In genomic region chr6:31272431-31272830, GRCh38 we compare ENCODE assay signal across 8 cellular contexts. TPM values are rescaled to one million over a fixed set of nuclear protein-coding genes. Genes with fewer than 3 reads are reported as not detected.
DNase-seq lines count a peak whose midpoint lies in the region; ATAC-seq and TF ChIP-seq lines count a peak whose summit lies in the region.

No MANE protein-coding gene starts in this region.

- H3K4me1 ChIP-seq in HCT116 (ENCODE audit: control insufficient read depth in 1 of 2, insufficient read depth in 2 of 2, low read length in 2 of 2) = peaks cover 6 to 15% of the 10 kb centered on the region in 2 experiments; a peak in 2 of 4 replicates
- no peaks in the 10 kb centered on the region for H3K4me1 ChIP-seq in iPS-15b (ENCODE audit: control insufficient read depth, insufficient read depth, low read length)
- H3K4me1 ChIP-seq in spleen = peaks cover 9 to 45% (median 38%) of the 10 kb centered on the region in 6 donors

- POLR2A ChIA-PET in BJ (lab: Charles Lee) = no interaction called here
- POLR2A ChIA-PET in HCT116 (lab: Charles Lee) = interaction anchor here (0.8 to 1.6 kb wide), 3 partner anchors 26 to 75 kb away, joined by 3 to 4 read pairs (median 4); no protein-coding TSS in a partner anchor
- POLR2A ChIA-PET in HEK293T (lab: Yijun Ruan, JAX) = interaction anchor here (0.8 to 1.3 kb wide), 3 partner anchors 26 to 94 kb away, joined by 3 to 4 read pairs (median 4); no protein-coding TSS in a partner anchor

- peak overlapping the region; percentile 97 for H3K4me2 ChIP-seq in HCT116 (ENCODE audit: low read length)

- no peaks in the 10 kb centered on the region for H3K9me2 ChIP-seq in HCT116 (ENCODE audit: insufficient read depth)

- TF ChIP-seq POLR2A in HCT116 (IDR thresholded peaks at IDR 0.05; ENCODE audit: borderline replicate concordance, extremely low read depth, insufficient read depth, insufficient read length) (no peak), spleen (IDR thresholded peaks at IDR 0.05) (no peak)

- H3K9me3 ChIP-seq in HCT116 (ENCODE audit: control insufficient read depth in 1 of 2, insufficient read depth in 1 of 2, low read depth in 1 of 2, low read length in 2 of 2) (no peaks in the 10 kb centered on the region), iPS-15b (ENCODE audit: control insufficient read depth, insufficient read depth, low read length) (no peaks in the 10 kb centered on the region), spleen (no peaks in the 10 kb centered on the region)

- BruUV-seq in HCT116 (replicated peaks; lab: Mats Ljungman, UMichigan) = TSS peak; percentile 86

- H3K4me3 Mint-ChIP-seq in activated naive CD8-positive, alpha-beta T cell = peak overlapping the region; percentile 95

- DNase-seq in BJ (ENCODE audit: low read depth) (no peak), HCT116 (ENCODE audit: low read depth, low spot score) (no peak), spleen (no peak), NCI-H2107 (lab: John Stamatoyannopoulos, UW) (no peak), HEK293T (ENCODE audit: extremely low spot score) (no peak)

- RAD21 ChIA-PET in HCT116 (lab: Charles Lee; ENCODE audit: low non-redundant PET in 1 of 2, low total read pairs in 2 of 2, uncharacterized antibody in 2 of 2, unreplicated experiment in 2 of 2) = no interaction called here

- no peaks in the 10 kb centered on the region for H4K20me1 ChIP-seq in HCT116 (ENCODE audit: insufficient read depth)

- H3K9me3 Mint-ChIP-seq in activated naive CD8-positive, alpha-beta T cell (ENCODE audit: low read depth) = no peaks in the 10 kb centered on the region

- peak overlapping the region; percentile 98 for H3K27ac Mint-ChIP-seq in activated naive CD8-positive, alpha-beta T cell

- WGBS in spleen, 5 donors = 3 to 15% (median 7%) methylated on average over 4 of the region's 4 CpGs

- TF ChIP-seq CTCF in BJ (IDR thresholded peaks at IDR 0.05; ENCODE audit: insufficient read depth, low read depth, low read length) (no peak), HCT116 (IDR thresholded peaks at IDR 0.05 in 2 of 3, conservative IDR thresholded peaks at IDR 0.05 in 1 of 3; ENCODE audit: borderline replicate concordance in 1 of 3, insufficient read depth in 1 of 3, low read depth in 2 of 3, low read length in 2 of 3) (no peak), spleen (IDR thresholded peaks at IDR 0.05 in 8 of 11, conservative IDR thresholded peaks at IDR 0.05 in 3 of 11) (no peak)

- peaks cover 10% of the 10 kb centered on the region for H3K27me3 ChIP-seq in BJ (ENCODE audit: control insufficient read depth, insufficient read depth, low read length)
- H3K27me3 ChIP-seq in HCT116 (ENCODE audit: insufficient read depth, low read length) = peaks cover 6% of the 10 kb centered on the region; the same call in 1 of the 2 replicates
- peaks cover 40% of the 10 kb centered on the region for H3K27me3 ChIP-seq in iPS-15b (ENCODE audit: control insufficient read depth, insufficient read depth, low read length)
- H3K27me3 ChIP-seq in spleen (replicated peaks in 1 of 7) = no peaks in the 10 kb centered on the region

- H2AFZ ChIP-seq in HCT116 (ENCODE audit: low read depth, low read length, poor library complexity, severe bottlenecking) = peak overlapping the region; percentile 88

- TF ChIP-seq RAD21 in HCT116 (IDR thresholded peaks at IDR 0.05; ENCODE audit: low read depth) = no peak

- ATAC-seq in HCT116 (0 out of 2 replicates have a peak, but pooled peaks have one; percentile 1), HG02588 (IDR thresholded peaks at IDR 0.05; ENCODE audit: unreplicated experiment) (no peak)

- H3K79me2 ChIP-seq in HCT116 (ENCODE audit: insufficient read depth, low read length) = peaks cover 8% of the 10 kb centered on the region; the same call in 1 of the 2 replicates

- H3K36me3 ChIP-seq in BJ (ENCODE audit: control insufficient read depth, insufficient read depth, low read length) (peaks cover 18% of the 10 kb centered on the region), HCT116 (ENCODE audit: control insufficient read depth in 1 of 2, insufficient read depth in 2 of 2, low read length in 2 of 2) (peaks cover 9 to 20% of the 10 kb centered on the region in 2 experiments), iPS-15b (ENCODE audit: control insufficient read depth, insufficient read depth, low read length) (peaks cover 15% of the 10 kb centered on the region), spleen (peaks cover 0 to 36% (median 31%) of the 10 kb centered on the region in 6 donors)

- no peaks in the 10 kb centered on the region for H3K27me3 Mint-ChIP-seq in activated naive CD8-positive, alpha-beta T cell

- intact Hi-C loops in HCT116 (cut with micrococcal nuclease) (loop anchor here (5.0 kb wide), 1 partner anchor 95 kb away; no protein-coding TSS in a partner anchor), spleen (cut with DNase I; ENCODE audit: low total_unique reads) (loop anchor here (5.0 kb wide), 1 partner anchor 80 kb away; no protein-coding TSS in a partner anchor)

- CTCF ChIA-PET in BJ (lab: Yijun Ruan, JAX) = no interaction called here
- CTCF ChIA-PET in HCT116 (lab: Charles Lee) = interaction anchor here (1.3 kb wide), 1 partner anchor 94 kb away, joined by 4 read pairs; no protein-coding TSS in a partner anchor
- CTCF ChIA-PET in HEK293T (lab: Yijun Ruan, JAX) = interaction anchor here (0.8 kb wide), 1 partner anchor 94 kb away, joined by 5 read pairs; no protein-coding TSS in a partner anchor

- H3K27ac ChIP-seq in HCT116 (ENCODE audit: low read depth, low read length) (peak overlapping the region; percentile 36), spleen (peak overlapping the region; percentile 93 to 100 (median 98))

- peaks cover 11% of the 10 kb centered on the region for H3K36me3 Mint-ChIP-seq in activated naive CD8-positive, alpha-beta T cell

- H3K4me1 Mint-ChIP-seq in activated naive CD8-positive, alpha-beta T cell (ENCODE audit: low read depth) = peaks cover 55% of the 10 kb centered on the region

- H3K9ac ChIP-seq in HCT116 (ENCODE audit: low read length) = peak overlapping the region; percentile 85
- no peak overlapping the region for H3K9ac ChIP-seq in iPS-15b (ENCODE audit: low read depth, low read length)

- H3K4me3 ChIP-seq in BJ (ENCODE audit: low read depth, low read length) = peak overlapping the region; percentile 77
- peak overlapping the region; percentile 70 to 73 for H3K4me3 ChIP-seq in HCT116 (replicated peaks in 1 of 2; ENCODE audit: low read depth in 1 of 2, low read length in 2 of 2)
- H3K4me3 ChIP-seq in iPS-15b (ENCODE audit: low read depth, low read length) = peak overlapping the region; percentile 69
- H3K4me3 ChIP-seq in spleen = peak overlapping the region; percentile 53 to 93 (median 70)

TF ChIP-seq in HCT116, 20 proteins besides CTCF, POLR2A, EP300 and RAD21 (continues in another document):
- TF ChIP-seq TCF7L2 (IDR thresholded peaks at IDR 0.05; ENCODE audit: borderline replicate concordance, extremely low read depth, insufficient read depth, insufficient read length) = no peak
- TF ChIP-seq, protein P1, sequence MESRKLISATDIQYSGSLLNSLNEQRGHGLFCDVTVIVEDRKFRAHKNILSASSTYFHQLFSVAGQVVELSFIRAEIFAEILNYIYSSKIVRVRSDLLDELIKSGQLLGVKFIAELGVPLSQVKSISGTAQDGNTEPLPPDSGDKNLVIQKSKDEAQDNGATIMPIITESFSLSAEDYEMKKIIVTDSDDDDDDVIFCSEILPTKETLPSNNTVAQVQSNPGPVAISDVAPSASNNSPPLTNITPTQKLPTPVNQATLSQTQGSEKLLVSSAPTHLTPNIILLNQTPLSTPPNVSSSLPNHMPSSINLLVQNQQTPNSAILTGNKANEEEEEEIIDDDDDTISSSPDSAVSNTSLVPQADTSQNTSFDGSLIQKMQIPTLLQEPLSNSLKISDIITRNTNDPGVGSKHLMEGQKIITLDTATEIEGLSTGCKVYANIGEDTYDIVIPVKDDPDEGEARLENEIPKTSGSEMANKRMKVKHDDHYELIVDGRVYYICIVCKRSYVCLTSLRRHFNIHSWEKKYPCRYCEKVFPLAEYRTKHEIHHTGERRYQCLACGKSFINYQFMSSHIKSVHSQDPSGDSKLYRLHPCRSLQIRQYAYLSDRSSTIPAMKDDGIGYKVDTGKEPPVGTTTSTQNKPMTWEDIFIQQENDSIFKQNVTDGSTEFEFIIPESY (IDR thresholded peaks at IDR 0.05; ENCODE audit: extremely low read depth, insufficient replicate concordance, low read length) = no peak
- no peak for TF ChIP-seq JUND (IDR thresholded peaks at IDR 0.05)
- TF ChIP-seq ZNF274 (IDR thresholded peaks at IDR 0.05; ENCODE audit: low read depth, low read length) = no peak
- TF ChIP-seq EZH2phosphoT487 (IDR thresholded peaks at IDR 0.05; ENCODE audit: borderline replicate concordance) = no peak
- no peak for TF ChIP-seq SRF (IDR thresholded peaks at IDR 0.05; ENCODE audit: low read depth)

TF ChIP-seq in HEK293T, 16 proteins besides CTCF, POLR2A, EP300 and RAD21:
- TF ChIP-seq HDGF (IDR thresholded peaks at IDR 0.05; ENCODE audit: borderline replicate concordance) (no peak), BHLHE40 (IDR thresholded peaks at IDR 0.05; ENCODE audit: borderline replicate concordance) (no peak), FOXM1 (IDR thresholded peaks at IDR 0.05; ENCODE audit: borderline replicate concordance) (no peak), SUZ12 (IDR thresholded peaks at IDR 0.05) (no peak), TARDBP (IDR thresholded peaks at IDR 0.05) (no peak), SP1 (IDR thresholded peaks at IDR 0.05) (no peak), ELF4 (IDR thresholded peaks at IDR 0.05) (no peak), LEF1 (IDR thresholded peaks at IDR 0.05; ENCODE audit: borderline replicate concordance) (no peak), ZNF384 (IDR thresholded peaks at IDR 0.05) (no peak), CTBP1 (IDR thresholded peaks at IDR 0.05; ENCODE audit: borderline replicate concordance) (no peak)

RNA-seq across cellular contexts. Expression of gene HLA-C, which starts 0.5 kb away (rescaled TPM):
- polyA plus RNA-seq in BJ (2011; rRNA removed) (435 and 776 TPM in 2 replicates), spleen (100 to 1,000 TPM; 368 to 960 (median 400) TPM)
- 75.0 and 101 TPM in 2 replicates for polyA minus RNA-seq in BJ (2011; rRNA and poly(A)+ RNA removed)
- total RNA-seq in HCT116 (2021; ENCODE audit: unreplicated experiment) (333 TPM), spleen (1,000 to 10,000 TPM in 5 of 7 donors, 100 to 1,000 TPM in 2; 484 to 2,036 (median 1,738) TPM)
- polyA plus RNA-seq in HCT116 (2012) = 469 and 591 TPM in 2 replicates
